ENCODE assay signal across 8 cellular contexts in genomic region chr5:102590467-102590866, GRCh38.
"Had no signal": no experiment of that assay in that cellular context is flagged by ENCODE, and none has a peak within 500 bp of the region (broad histone marks: within the 10 kb centered on the region; RNA-seq: fewer than 3 reads in every experiment).

No MANE protein-coding gene starts in this region.

- H3K27ac ChIP-seq: GM23248, HL-60 had no signal

- H3K4me3 Mint-ChIP-seq: H9, IgD-negative memory B cell had no signal

- H3K36me3 Mint-ChIP-seq: IgD-negative memory B cell had no signal

- FAIRE-seq: H54, HepG2 had no signal

- DNase-seq: GM23248, GOT3, H9, HCEC 1CT had no signal

- H3K4me3 ChIP-seq: GM23248 had no signal

- H3K27ac Mint-ChIP-seq: IgD-negative memory B cell had no signal

- ATAC-seq: HepG2 had no signal
